Comparison of ENCODE assay signal across 14 cellular contexts in genomic region chr5:87260604-87261200, GRCh38.
"Had no signal": no experiment of that assay in that cellular context is flagged by ENCODE, and none has a peak within 500 bp of the region (broad histone marks: within the 10 kb centered on the region; RNA-seq: fewer than 3 reads in every experiment).

No MANE protein-coding gene starts in this region.

- ATAC-seq: activated T-cell treated with anti-CD3 and anti-CD28 coated beads, Interleukin-2, amount 50 U/mL, for 72 hours; heart left ventricle had no signal

- H3K4me3 ChIP-seq: esophagus squamous epithelium, heart left ventricle, right atrium auricular region had no signal

- H3K27ac Mint-ChIP-seq: activated naive CD8-positive, alpha-beta T cell treated with anti-CD3 and anti-CD28 coated beads for 36 hours; activated T-cell treated with anti-CD3 and anti-CD28 coated beads, Interleukin-2, amount 50 U/mL, for 72 hours had no signal

- DNase-seq: activated CD4-positive, alpha-beta T cell treated with anti-CD3 and anti-CD28 coated beads for 1 hour; activated CD4-positive, alpha-beta T cell treated with anti-CD3 and anti-CD28 coated beads, Interleukin-2, amount 50 U/mL, for 48 hours; activated gamma-delta T cell treated with Interleukin-2 at 50 U/mL for 16 hours; activated naive CD8-positive, alpha-beta T cell treated with anti-CD3 and anti-CD28 coated beads for 36 hours; activated T-cell treated with anti-CD3 and anti-CD28 coated beads, Interleukin-2, amount 50 U/mL, for 72 hours; esophagus squamous epithelium; heart left ventricle; kidney; naive B cell; stimulated activated naive CD4-positive, alpha-beta T cell; substantia nigra; trophoblast cell had no signal

- H3K4me1 ChIP-seq: esophagus squamous epithelium, heart left ventricle, right atrium auricular region had no signal

- H3K9me3 Mint-ChIP-seq: activated naive CD8-positive, alpha-beta T cell treated with anti-CD3 and anti-CD28 coated beads for 36 hours; activated T-cell treated with anti-CD3 and anti-CD28 coated beads, Interleukin-2, amount 50 U/mL, for 72 hours; naive B cell had no signal

- H3K27ac ChIP-seq: esophagus squamous epithelium, heart left ventricle, neutrophil, right atrium auricular region had no signal

- H3K27me3 Mint-ChIP-seq: activated naive CD8-positive, alpha-beta T cell treated with anti-CD3 and anti-CD28 coated beads for 36 hours; naive B cell had no signal

- H3K4me3 Mint-ChIP-seq: activated naive CD8-positive, alpha-beta T cell treated with anti-CD3 and anti-CD28 coated beads for 36 hours; activated T-cell treated with anti-CD3 and anti-CD28 coated beads, Interleukin-2, amount 50 U/mL, for 72 hours; naive B cell had no signal

- H3K36me3 Mint-ChIP-seq: activated naive CD8-positive, alpha-beta T cell treated with anti-CD3 and anti-CD28 coated beads for 36 hours; naive B cell had no signal

- H3K27me3 ChIP-seq: esophagus squamous epithelium, heart left ventricle, neutrophil, right atrium auricular region had no signal

- H3K36me3 ChIP-seq: esophagus squamous epithelium, heart left ventricle, neutrophil, right atrium auricular region had no signal

- H3K9me3 ChIP-seq: esophagus squamous epithelium, heart left ventricle, neutrophil, right atrium auricular region had no signal
